8 cellular contexts compared by ENCODE assay signal in genomic region chr15:98650871-98651481, GRCh38. TPM values are rescaled to one million over a fixed set of nuclear protein-coding genes. Genes with fewer than 3 reads are reported as not detected.
A peak's percentile ranks its signal among the peaks of the same experiment; 100 is the strongest.
DNase-seq lines count a peak whose midpoint lies in the region; ATAC-seq and TF ChIP-seq lines count a peak whose summit lies in the region.

No MANE protein-coding gene starts in this region.

- WGBS in lung, 2 donors, result 3 to 6% methylated on average over 37 of the region's 37 CpGs

- TF ChIP-seq CTCF in BJ (IDR thresholded peaks at IDR 0.05; ENCODE audit: insufficient read depth, low read depth, low read length) (no peak), Panc1 (IDR thresholded peaks at IDR 0.05) (no peak), cardiac fibroblast (IDR thresholded peaks at IDR 0.05; ENCODE audit: low read depth, low read length) (no peak), lung (IDR thresholded peaks at IDR 0.05; ENCODE audit: control extremely low read depth, extremely low read depth) (no peak)

- no peak for ATAC-seq in Panc1
- no peak for ATAC-seq in lung (ENCODE audit: insufficient read depth, low FRiP score)

- H3K27ac ChIP-seq in Panc1 (ENCODE audit: low read length) (peak overlapping the region; percentile 74), lung (ENCODE audit: low read depth in 1 of 2, low read length in 1 of 2) (peak overlapping the region; percentile 96 to 98), subcutaneous abdominal adipose tissue (ENCODE audit: low read depth, low read length) (peak overlapping the region; percentile 50)

- H3K4me3 ChIP-seq in BJ (ENCODE audit: low read depth, low read length) (peak overlapping the region; percentile 95), Panc1 (ENCODE audit: low read depth in 2 of 2, low read length in 2 of 2) (peak overlapping the region; percentile 55 to 85), cardiac fibroblast (replicated peaks in 1 of 2; ENCODE audit: low read depth in 2 of 2, low read length in 2 of 2) (peak overlapping the region; percentile 81 to 90), lung (peak overlapping the region; percentile 94), subcutaneous abdominal adipose tissue (ENCODE audit: low read depth in 1 of 5, low read length in 5 of 5) (peak overlapping the region; percentile 64 to 80 (median 74))

- BruUV-seq in Panc1 (replicated peaks; lab: Mats Ljungman, UMichigan), result no TSS peak

- in situ Hi-C loops in Panc1 (cut with HindIII; ENCODE audit: low pct_unique_long_range_greater_than_20kb, low sequenced_read_pairs), result no loop called here

- H3K36me3 ChIP-seq in BJ (ENCODE audit: control insufficient read depth, insufficient read depth, low read length) (no peaks in the 10 kb centered on the region), Panc1 (ENCODE audit: control insufficient read depth, insufficient read depth, low read length) (no peaks in the 10 kb centered on the region; the same call in 1 of the 2 replicates), lung (ENCODE audit: control insufficient read depth in 2 of 2, insufficient read depth in 2 of 2, low read length in 2 of 2) (no peaks in the 10 kb centered on the region), subcutaneous abdominal adipose tissue (ENCODE audit: control insufficient read depth in 5 of 5, insufficient read depth in 5 of 5, low read length in 5 of 5) (no peaks in the 10 kb centered on the region)

- DNase-seq in BJ (ENCODE audit: low read depth) (no peak), Panc1 (ENCODE audit: low read depth, low spot score) (no peak), cardiac fibroblast (ENCODE audit: low read depth in 2 of 2) (peak; percentile 40 to 43), lung (ENCODE audit: low spot score) (peak; percentile 28), activated gamma-delta T cell treated with Interleukin-2 at 50 U/mL for 16 hours (no peak), NCI-H2227 (lab: John Stamatoyannopoulos, UW; ENCODE audit: unreplicated experiment) (no peak), HuH-7 (ENCODE audit: low spot score) (no peak)

- H3K27me3 ChIP-seq in BJ (ENCODE audit: control insufficient read depth, insufficient read depth, low read length) (peaks cover 1% of the 10 kb centered on the region; the same call in 1 of the 2 replicates), Panc1 (ENCODE audit: control insufficient read depth, insufficient read depth, low read length) (no peaks in the 10 kb centered on the region), lung (ENCODE audit: control insufficient read depth, insufficient read depth) (no peaks in the 10 kb centered on the region), subcutaneous abdominal adipose tissue (ENCODE audit: control insufficient read depth in 5 of 5, insufficient read depth in 4 of 5, low read length in 5 of 5) (peaks cover 4 to 30% (median 16%) of the 10 kb centered on the region in 5 donors)

- H3K4me1 ChIP-seq in Panc1 (ENCODE audit: control insufficient read depth, insufficient read depth, low read length) (peaks cover 51% of the 10 kb centered on the region), lung (ENCODE audit: control insufficient read depth in 2 of 2, insufficient read depth in 2 of 2, low read length in 2 of 2) (peaks cover 2 to 6% of the 10 kb centered on the region in 2 donors), subcutaneous abdominal adipose tissue (ENCODE audit: control insufficient read depth in 5 of 5, insufficient read depth in 5 of 5, low read length in 5 of 5) (peaks cover 0 to 42% (median 28%) of the 10 kb centered on the region in 5 donors)

- peak overlapping the region; percentile 13 to 74 (median 28) for H3K9ac ChIP-seq in subcutaneous abdominal adipose tissue (ENCODE audit: low read length in 5 of 5)

- H3K9me3 ChIP-seq in Panc1 (ENCODE audit: control insufficient read depth, insufficient read depth, low read depth, low read length), result no peaks in the 10 kb centered on the region
- peaks cover 0 to 2% of the 10 kb centered on the region in 2 donors for H3K9me3 ChIP-seq in lung (ENCODE audit: control insufficient read depth in 2 of 2, insufficient read depth in 1 of 2, low read length in 1 of 2)
- no peaks in the 10 kb centered on the region for H3K9me3 ChIP-seq in subcutaneous abdominal adipose tissue (ENCODE audit: control insufficient read depth in 5 of 5, low read length in 5 of 5)

- POLR2A ChIA-PET in BJ (lab: Charles Lee) (interaction anchor here (0.5 kb wide), 1 partner anchor 77 kb away, joined by 3 read pairs; no protein-coding TSS in a partner anchor), Panc1 (lab: Charles Lee) (no interaction called here)

- CTCF ChIA-PET in BJ (lab: Yijun Ruan, JAX), result interaction anchor here (0.8 to 4.2 kb wide), 2 partner anchors 9 to 16 kb away, joined by 3 to 11 read pairs; no protein-coding TSS in a partner anchor
- CTCF ChIA-PET in Panc1 (lab: Charles Lee), result interaction anchor here (0.7 kb wide), 1 partner anchor 34 kb away, joined by 3 read pairs; no protein-coding TSS in a partner anchor

- intact Hi-C loops in Panc1 (cut with micrococcal nuclease; ENCODE audit: unreplicated experiment), result loop anchor here (5.0 to 10.0 kb wide), 3 partner anchors 124 to 424 kb away; no protein-coding TSS in a partner anchor

RNA-seq across cellular contexts. Expression of gene IGF1R, which starts 2.6 kb away (rescaled TPM):
- 21.2 and 36.2 TPM in 2 replicates for polyA plus RNA-seq in BJ (2011; rRNA removed)
- 81.3 and 108 TPM in 2 replicates for polyA minus RNA-seq in BJ (2011; rRNA and poly(A)+ RNA removed)
- total RNA-seq in Panc1 (2021; ENCODE audit: unreplicated experiment), result 77.1 TPM
- polyA plus RNA-seq in Panc1 (2012; ENCODE audit: insufficient read length), result 38.0 TPM
- 100 to 1,000 TPM in 1 of 2 donors, 10 to 100 TPM in 1; 48.3 to 154 TPM for total RNA-seq in lung
- polyA plus RNA-seq in lung, result 1 to 10 TPM; 5.9 to 7.0 TPM

Comparison
In these comparisons a context has a peak if more than half of its experiments do, and no peak if none do; other contexts are left out.
1. DNase-seq: peak in cardiac fibroblast (2 of 2) and lung (single experiment); none in BJ (single experiment), Panc1 (single experiment), activated gamma-delta T cell treated with Interleukin-2 at 50 U/mL for 16 hours (single experiment), NCI-H2227 (single experiment) and HuH-7 (single experiment).
2. Peak in every context shown above with its lines, with median percentiles within 50 percentile points of each other: H3K4me3 ChIP-seq and H3K27ac ChIP-seq.